Comparison of ENCODE assay signal across 1 cellular context in genomic region chr15:73637527-73637926, GRCh38.
TF ChIP-seq lines count a peak whose summit lies in the region.

No MANE protein-coding gene starts in this region.

TF ChIP-seq in HepG2, 621 proteins besides CTCF, POLR2A, EP300 and RAD21:
- TF ChIP-seq MAFF (IDR thresholded peaks at IDR 0.05; ENCODE audit: low read depth, low read length) (peak; percentile 39; the same call in 1 of the 2 replicates), ZNF136 (CRISPR knock-in tag; IDR thresholded peaks at IDR 0.05; ENCODE audit: low read depth) (no peak), HNRNPL (IDR thresholded peaks at IDR 0.05; ENCODE audit: low read depth, low read length) (no peak), GABPB1 (CRISPR knock-in tag; IDR thresholded peaks at IDR 0.05) (no peak), POLR2AphosphoS5 (IDR thresholded peaks at IDR 0.05; ENCODE audit: low read depth, low read length) (no peak), MXD4 (CRISPR knock-in tag; IDR thresholded peaks at IDR 0.05) (no peak), NFATC3 (CRISPR knock-in tag; IDR thresholded peaks at IDR 0.05) (no peak), ZNF275 (CRISPR knock-in tag; IDR thresholded peaks at IDR 0.05; ENCODE audit: borderline replicate concordance) (no peak), ZNF432 (CRISPR knock-in tag; IDR thresholded peaks at IDR 0.05; ENCODE audit: borderline replicate concordance) (no peak), KMT2B (CRISPR knock-in tag; IDR thresholded peaks at IDR 0.05) (no peak), MAFK (conservative IDR thresholded peaks at IDR 0.05 in 1 of 2, IDR thresholded peaks at IDR 0.05 in 1 of 2; ENCODE audit: low read length in 2 of 2) (peak; percentile 33 to 63; a peak in 3 of 4 replicates)
- TF ChIP-seq, protein P1, sequence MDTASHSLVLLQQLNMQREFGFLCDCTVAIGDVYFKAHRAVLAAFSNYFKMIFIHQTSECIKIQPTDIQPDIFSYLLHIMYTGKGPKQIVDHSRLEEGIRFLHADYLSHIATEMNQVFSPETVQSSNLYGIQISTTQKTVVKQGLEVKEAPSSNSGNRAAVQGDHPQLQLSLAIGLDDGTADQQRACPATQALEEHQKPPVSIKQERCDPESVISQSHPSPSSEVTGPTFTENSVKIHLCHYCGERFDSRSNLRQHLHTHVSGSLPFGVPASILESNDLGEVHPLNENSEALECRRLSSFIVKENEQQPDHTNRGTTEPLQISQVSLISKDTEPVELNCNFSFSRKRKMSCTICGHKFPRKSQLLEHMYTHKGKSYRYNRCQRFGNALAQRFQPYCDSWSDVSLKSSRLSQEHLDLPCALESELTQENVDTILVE (CRISPR knock-in tag; IDR thresholded peaks at IDR 0.05): no peak
- TF ChIP-seq, protein P2, sequence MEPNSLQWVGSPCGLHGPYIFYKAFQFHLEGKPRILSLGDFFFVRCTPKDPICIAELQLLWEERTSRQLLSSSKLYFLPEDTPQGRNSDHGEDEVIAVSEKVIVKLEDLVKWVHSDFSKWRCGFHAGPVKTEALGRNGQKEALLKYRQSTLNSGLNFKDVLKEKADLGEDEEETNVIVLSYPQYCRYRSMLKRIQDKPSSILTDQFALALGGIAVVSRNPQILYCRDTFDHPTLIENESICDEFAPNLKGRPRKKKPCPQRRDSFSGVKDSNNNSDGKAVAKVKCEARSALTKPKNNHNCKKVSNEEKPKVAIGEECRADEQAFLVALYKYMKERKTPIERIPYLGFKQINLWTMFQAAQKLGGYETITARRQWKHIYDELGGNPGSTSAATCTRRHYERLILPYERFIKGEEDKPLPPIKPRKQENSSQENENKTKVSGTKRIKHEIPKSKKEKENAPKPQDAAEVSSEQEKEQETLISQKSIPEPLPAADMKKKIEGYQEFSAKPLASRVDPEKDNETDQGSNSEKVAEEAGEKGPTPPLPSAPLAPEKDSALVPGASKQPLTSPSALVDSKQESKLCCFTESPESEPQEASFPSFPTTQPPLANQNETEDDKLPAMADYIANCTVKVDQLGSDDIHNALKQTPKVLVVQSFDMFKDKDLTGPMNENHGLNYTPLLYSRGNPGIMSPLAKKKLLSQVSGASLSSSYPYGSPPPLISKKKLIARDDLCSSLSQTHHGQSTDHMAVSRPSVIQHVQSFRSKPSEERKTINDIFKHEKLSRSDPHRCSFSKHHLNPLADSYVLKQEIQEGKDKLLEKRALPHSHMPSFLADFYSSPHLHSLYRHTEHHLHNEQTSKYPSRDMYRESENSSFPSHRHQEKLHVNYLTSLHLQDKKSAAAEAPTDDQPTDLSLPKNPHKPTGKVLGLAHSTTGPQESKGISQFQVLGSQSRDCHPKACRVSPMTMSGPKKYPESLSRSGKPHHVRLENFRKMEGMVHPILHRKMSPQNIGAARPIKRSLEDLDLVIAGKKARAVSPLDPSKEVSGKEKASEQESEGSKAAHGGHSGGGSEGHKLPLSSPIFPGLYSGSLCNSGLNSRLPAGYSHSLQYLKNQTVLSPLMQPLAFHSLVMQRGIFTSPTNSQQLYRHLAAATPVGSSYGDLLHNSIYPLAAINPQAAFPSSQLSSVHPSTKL (CRISPR knock-in tag; IDR thresholded peaks at IDR 0.05): no peak
- TF ChIP-seq, protein P3, sequence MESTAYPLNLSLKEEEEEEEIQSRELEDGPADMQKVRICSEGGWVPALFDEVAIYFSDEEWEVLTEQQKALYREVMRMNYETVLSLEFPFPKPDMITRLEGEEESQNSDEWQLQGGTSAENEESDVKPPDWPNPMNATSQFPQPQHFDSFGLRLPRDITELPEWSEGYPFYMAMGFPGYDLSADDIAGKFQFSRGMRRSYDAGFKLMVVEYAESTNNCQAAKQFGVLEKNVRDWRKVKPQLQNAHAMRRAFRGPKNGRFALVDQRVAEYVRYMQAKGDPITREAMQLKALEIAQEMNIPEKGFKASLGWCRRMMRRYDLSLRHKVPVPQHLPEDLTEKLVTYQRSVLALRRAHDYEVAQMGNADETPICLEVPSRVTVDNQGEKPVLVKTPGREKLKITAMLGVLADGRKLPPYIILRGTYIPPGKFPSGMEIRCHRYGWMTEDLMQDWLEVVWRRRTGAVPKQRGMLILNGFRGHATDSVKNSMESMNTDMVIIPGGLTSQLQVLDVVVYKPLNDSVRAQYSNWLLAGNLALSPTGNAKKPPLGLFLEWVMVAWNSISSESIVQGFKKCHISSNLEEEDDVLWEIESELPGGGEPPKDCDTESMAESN (CRISPR knock-in tag; conservative IDR thresholded peaks at IDR 0.05): no peak
TF ChIP-seq in HepG2: peak in this region for 2.
